ENCODE assay signal across 1 cellular context in the genomic region with DNA sequence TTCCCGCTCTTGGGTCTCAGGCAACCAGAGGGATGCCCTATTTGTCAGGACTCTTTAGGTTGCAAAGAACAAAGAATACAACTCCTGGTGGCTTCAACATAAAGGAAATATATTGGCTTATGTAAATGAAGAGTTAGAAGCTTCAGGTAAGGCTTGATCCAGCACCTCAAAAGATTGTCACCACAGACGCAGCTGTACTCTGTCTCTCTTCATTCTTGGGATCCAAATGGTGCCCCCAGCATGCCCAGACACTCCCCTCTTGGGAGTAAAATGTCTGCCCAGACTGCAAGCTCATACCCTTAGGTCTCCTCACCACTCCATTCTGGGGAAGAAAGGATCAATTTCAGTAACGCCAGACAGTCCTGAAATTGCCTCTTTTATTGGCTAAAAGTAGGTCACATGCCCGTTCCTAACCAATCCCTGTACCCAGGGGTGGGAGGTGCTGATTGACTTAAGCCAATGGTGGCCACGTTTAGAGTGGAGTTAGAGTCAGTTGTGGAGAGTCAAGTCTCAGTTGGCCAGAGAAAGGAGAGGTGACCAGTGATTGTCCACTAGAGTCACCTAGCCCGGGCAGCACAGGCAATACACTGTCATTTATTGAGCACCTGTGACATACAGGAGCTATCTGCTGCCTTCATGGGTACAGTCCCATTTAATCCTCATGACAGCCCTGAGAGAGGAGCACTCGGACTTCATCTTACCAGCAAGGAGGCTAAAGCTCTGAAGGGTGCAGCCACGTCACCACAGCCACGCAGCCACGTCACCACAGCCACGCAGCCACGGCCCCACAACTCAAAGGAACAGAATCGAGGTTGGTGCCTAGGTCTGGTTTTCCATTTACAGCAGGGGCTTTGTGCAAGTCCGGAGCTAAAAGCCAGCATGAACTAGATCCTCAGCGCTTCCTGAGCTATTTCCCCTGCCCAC.
TF ChIP-seq lines count a peak whose summit lies in the region.

No MANE protein-coding gene starts in this region.

TF ChIP-seq in IMR-90, 13 proteins besides CTCF, POLR2A, EP300 and RAD21:
- TF ChIP-seq, protein P1, sequence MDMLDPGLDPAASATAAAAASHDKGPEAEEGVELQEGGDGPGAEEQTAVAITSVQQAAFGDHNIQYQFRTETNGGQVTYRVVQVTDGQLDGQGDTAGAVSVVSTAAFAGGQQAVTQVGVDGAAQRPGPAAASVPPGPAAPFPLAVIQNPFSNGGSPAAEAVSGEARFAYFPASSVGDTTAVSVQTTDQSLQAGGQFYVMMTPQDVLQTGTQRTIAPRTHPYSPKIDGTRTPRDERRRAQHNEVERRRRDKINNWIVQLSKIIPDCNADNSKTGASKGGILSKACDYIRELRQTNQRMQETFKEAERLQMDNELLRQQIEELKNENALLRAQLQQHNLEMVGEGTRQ (IDR thresholded peaks at IDR 0.05; ENCODE audit: low read depth, low read length) = peak; percentile 43; the same call in 1 of the 2 replicates
- TF ChIP-seq, protein P2, sequence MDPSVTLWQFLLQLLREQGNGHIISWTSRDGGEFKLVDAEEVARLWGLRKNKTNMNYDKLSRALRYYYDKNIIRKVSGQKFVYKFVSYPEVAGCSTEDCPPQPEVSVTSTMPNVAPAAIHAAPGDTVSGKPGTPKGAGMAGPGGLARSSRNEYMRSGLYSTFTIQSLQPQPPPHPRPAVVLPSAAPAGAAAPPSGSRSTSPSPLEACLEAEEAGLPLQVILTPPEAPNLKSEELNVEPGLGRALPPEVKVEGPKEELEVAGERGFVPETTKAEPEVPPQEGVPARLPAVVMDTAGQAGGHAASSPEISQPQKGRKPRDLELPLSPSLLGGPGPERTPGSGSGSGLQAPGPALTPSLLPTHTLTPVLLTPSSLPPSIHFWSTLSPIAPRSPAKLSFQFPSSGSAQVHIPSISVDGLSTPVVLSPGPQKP (IDR thresholded peaks at IDR 0.05; ENCODE audit: borderline replicate concordance, low read depth, low read length) = no peak
- TF ChIP-seq RFX5 (IDR thresholded peaks at IDR 0.05; ENCODE audit: low read depth, low read length) = no peak
- no peak for TF ChIP-seq RCOR1 (IDR thresholded peaks at IDR 0.05; ENCODE audit: insufficient replicate concordance, low read length)
- no peak for TF ChIP-seq FOS (IDR thresholded peaks at IDR 0.05; ENCODE audit: low read depth, low read length)
